Comparison of ENCODE assay signal across 8 cellular contexts in genomic region chr11:128471138-128471661, GRCh38.
DNase-seq lines count a peak whose midpoint lies in the region; ATAC-seq and TF ChIP-seq lines count a peak whose summit lies in the region.

No MANE protein-coding gene starts in this region.

- ATAC-seq in HG02970 (IDR thresholded peaks at IDR 0.05; ENCODE audit: low FRiP score, unreplicated experiment) (peak; percentile 33), activated B cell treated with CpG ODN at 0.5 μM for 24 hours (ENCODE audit: low read depth) (peak; percentile 47), GM23338 (no peak)

- H4K20me1 ChIP-seq in GM23338 (replicated peaks; ENCODE audit: insufficient read depth) = no peaks in the 10 kb centered on the region; the same call in 1 of the 2 replicates

- H3K27me3 ChIP-seq in GM23338 (ENCODE audit: insufficient read depth) = no peaks in the 10 kb centered on the region

- peaks cover 89% of the 10 kb centered on the region for H3K36me3 Mint-ChIP-seq in activated B cell treated with CpG ODN at 0.5 μM for 24 hours (ENCODE audit: low read depth)
- peaks cover 3% of the 10 kb centered on the region; the same call in 1 of the 3 replicates for H3K36me3 Mint-ChIP-seq in GM23338 (ENCODE audit: low read depth)

- H3K4me1 Mint-ChIP-seq in activated B cell treated with CpG ODN at 0.5 μM for 24 hours = peaks cover 100% of the 10 kb centered on the region
- peaks cover 18% of the 10 kb centered on the region for H3K4me1 Mint-ChIP-seq in GM23338

- H3K27me3 Mint-ChIP-seq in activated B cell treated with CpG ODN at 0.5 μM for 24 hours (no peaks in the 10 kb centered on the region), GM23338 (ENCODE audit: insufficient read depth, low read depth, poor library complexity) (no peaks in the 10 kb centered on the region)

- no peak overlapping the region for H3K4me3 ChIP-seq in skin epidermis
- no peak overlapping the region for H3K4me3 ChIP-seq in GM23338

- no peaks in the 10 kb centered on the region for H3K9me3 Mint-ChIP-seq in activated B cell treated with CpG ODN at 0.5 μM for 24 hours
- no peaks in the 10 kb centered on the region for H3K9me3 Mint-ChIP-seq in GM23338

- DNase-seq in activated T-cell treated with anti-CD3 and anti-CD28 coated beads, Interleukin-2, amount 50 U/mL, for 1 hour = peak; percentile 59
- DNase-seq in activated T-cell treated with anti-CD3 and anti-CD28 coated beads for 4 hours (no peak), activated B cell treated with CpG ODN at 0.5 μM for 24 hours (peak; percentile 31), NCI-H2029 treated with DMSO at 0.1 percent for 48 hours (lab: John Stamatoyannopoulos, UW) (no peak), caudate nucleus (lab: John Stamatoyannopoulos, UW) (no peak), GM23338 (ENCODE audit: low spot score) (no peak)

- H3K4me1 ChIP-seq in GM23338 (ENCODE audit: insufficient read depth) = no peaks in the 10 kb centered on the region; the same call in 1 of the 2 replicates

- H3K36me3 ChIP-seq in GM23338 (ENCODE audit: insufficient read depth) = peaks cover 2% of the 10 kb centered on the region; the same call in 1 of the 2 replicates

- no peak for TF ChIP-seq CTCF in activated B cell treated with CpG ODN at 0.5 μM for 24 hours (IDR thresholded peaks at IDR 0.05)
- TF ChIP-seq CTCF in GM23338 (conservative IDR thresholded peaks at IDR 0.05; ENCODE audit: low read depth in 2 of 2) = no peak

- no peaks in the 10 kb centered on the region; the same call in 1 of the 2 replicates for H3K79me2 ChIP-seq in GM23338 (replicated peaks; ENCODE audit: insufficient read depth)

- H3K9me2 ChIP-seq in GM23338 (ENCODE audit: insufficient read depth) = no peaks in the 10 kb centered on the region

- H3F3A ChIP-seq in GM23338 (replicated peaks; ENCODE audit: low read depth) = no peaks in the 10 kb centered on the region

- POLR2A ChIA-PET in activated B cell treated with CpG ODN at 0.5 μM for 24 hours (lab: Charles Lee) = interaction anchor here (0.6 to 10.5 kb wide), 28 partner anchors 8 to 370 kb away, joined by 3 to 221 read pairs (median 5); no protein-coding TSS in a partner anchor

- CTCF ChIA-PET in activated B cell treated with CpG ODN at 0.5 μM for 24 hours (lab: Charles Lee) = interaction anchor here (0.8 to 2.1 kb wide), 8 partner anchors 9 to 314 kb away, joined by 3 to 16 read pairs (median 4); no protein-coding TSS in a partner anchor

- peak overlapping the region in 15 of 21 experiments; percentile 19 to 89 (median 59) for H3K27ac ChIP-seq in skin epidermis
- no peak overlapping the region for H3K27ac ChIP-seq in caudate nucleus (ENCODE audit: low read depth, low read length)
- H3K27ac ChIP-seq in GM23338 (ENCODE audit: low read depth) = no peak overlapping the region

- intact Hi-C loops in activated B cell treated with CpG ODN at 0.5 μM for 24 hours (cut with micrococcal nuclease) = loop anchor here (1.0 to 5.0 kb wide), 7 partner anchors 12 to 361 kb away; no protein-coding TSS in a partner anchor

- H3K4me3 Mint-ChIP-seq in activated B cell treated with CpG ODN at 0.5 μM for 24 hours (peak overlapping the region; percentile 60), GM23338 (no peak overlapping the region)

- H3K27ac Mint-ChIP-seq in activated B cell treated with CpG ODN at 0.5 μM for 24 hours (peak overlapping the region; percentile 89), GM23338 (no peak overlapping the region)

- H3K4me2 ChIP-seq in GM23338 = no peak overlapping the region

- H2AFZ ChIP-seq in GM23338 = no peak overlapping the region

TF ChIP-seq in GM23338, 12 proteins besides CTCF, POLR2A, EP300 and RAD21:
- TF ChIP-seq STAT1 (IDR thresholded peaks at IDR 0.05; ENCODE audit: unreplicated experiment) (no peak), REST (IDR thresholded peaks at IDR 0.05; ENCODE audit: unreplicated experiment) (no peak), POLR2AphosphoS5 (IDR thresholded peaks at IDR 0.05; ENCODE audit: low read depth) (no peak), ZNF114 (CRISPR knock-in tag; IDR thresholded peaks at IDR 0.05) (no peak), EZH2phosphoT487 (IDR thresholded peaks at IDR 0.05; ENCODE audit: unreplicated experiment) (no peak), ZNF331 (CRISPR knock-in tag; IDR thresholded peaks at IDR 0.05; ENCODE audit: low read depth) (no peak), EZH2 (IDR thresholded peaks at IDR 0.05; ENCODE audit: low read depth, unreplicated experiment) (no peak)

Comparison
In these comparisons a context has a peak if more than half of its experiments do, and no peak if none do; other contexts are left out.
1. DNase-seq: peak in activated T-cell treated with anti-CD3 and anti-CD28 coated beads, Interleukin-2, amount 50 U/mL, for 1 hour (single experiment) and activated B cell treated with CpG ODN at 0.5 μM for 24 hours (single experiment); none in activated T-cell treated with anti-CD3 and anti-CD28 coated beads for 4 hours (single experiment), NCI-H2029 treated with DMSO at 0.1 percent for 48 hours (single experiment), caudate nucleus (0 of 61) and GM23338 (single experiment).
2. H3K27ac ChIP-seq: peak in skin epidermis (15 of 21); none in caudate nucleus (single experiment) and GM23338 (single experiment).